Comparison of ENCODE assay signal across 13 cellular contexts in genomic region chrX:72381439-72382198, GRCh38.
DNase-seq lines count a peak whose midpoint lies in the region; ATAC-seq, FAIRE-seq and TF ChIP-seq lines count a peak whose summit lies in the region.
"Had no signal": no experiment of that assay in that cellular context is flagged by ENCODE, and none has a peak within 500 bp of the region (broad histone marks: within the 10 kb centered on the region; RNA-seq: fewer than 3 reads in every experiment).

No MANE protein-coding gene starts in this region.

- no peaks in the 10 kb centered on the region for H3K4me1 Mint-ChIP-seq in glutamatergic neuron (ENCODE audit: low read depth, unreplicated experiment)

- TF ChIP-seq POLR2A in K562 (conservative IDR thresholded peaks at IDR 0.05) = no peak

- no peaks in the 10 kb centered on the region for H3K9me1 ChIP-seq in K562 (ENCODE audit: control insufficient read depth, insufficient read depth, low read length)

- H2AFZ ChIP-seq in K562 (ENCODE audit: low read depth, low read length) (no peak overlapping the region), GM23248 (no peak overlapping the region)

- no peaks in the 10 kb centered on the region for H3K36me3 ChIP-seq in BLaER1
- H3K36me3 ChIP-seq in K562 (ENCODE audit: control insufficient read depth, insufficient read depth, low read length) = no peaks in the 10 kb centered on the region
- H3K36me3 ChIP-seq in left lung = no peaks in the 10 kb centered on the region
- no peaks in the 10 kb centered on the region for H3K36me3 ChIP-seq in GM23248 (ENCODE audit: low read depth)

- H3K4me3 Mint-ChIP-seq in glutamatergic neuron (ENCODE audit: unreplicated experiment) = no peak overlapping the region
- H3K4me3 Mint-ChIP-seq: stimulated activated naive B cell treated with anti-CD40 and anti-IgM and Interleukin-4, amounts not matched to agents 10 μg/mL and 1 μg/mL and 100 μg/mL, for 72 hours had no signal

- H3K4me1 ChIP-seq in BLaER1 (peaks cover 22% of the 10 kb centered on the region), K562 (replicated peaks in 1 of 2; ENCODE audit: control insufficient read depth in 2 of 2, insufficient read depth in 2 of 2, low read length in 2 of 2) (no peaks in the 10 kb centered on the region; a peak in 1 of 5 replicates), left lung (peaks cover 0 to 6% of the 10 kb centered on the region in 2 donors), GM23248 (ENCODE audit: insufficient read depth) (no peaks in the 10 kb centered on the region)

- intact Hi-C loops in K562 (cut with micrococcal nuclease) = loop anchor here (10.0 kb wide), 1 partner anchor 137 kb away; no protein-coding TSS in a partner anchor
- intact Hi-C loops in left lung (cut with DNase I) = no loop called here

- H3K79me2 ChIP-seq in K562 (ENCODE audit: control insufficient read depth, insufficient read depth, low read length) (no peaks in the 10 kb centered on the region), GM23248 (ENCODE audit: insufficient read depth) (no peaks in the 10 kb centered on the region)

- CTCF ChIA-PET in K562 (lab: Yijun Ruan, JAX; ENCODE audit: low intra/inter-chr PET ratio) = no interaction called here

- ATAC-seq in K562 = no peak
- ATAC-seq in left lung = peak; percentile 88
- no peak for ATAC-seq in GM18861 (IDR thresholded peaks at IDR 0.05; ENCODE audit: unreplicated experiment)
- ATAC-seq: stimulated activated naive B cell treated with anti-CD40 and anti-IgM and Interleukin-4, amounts not matched to agents 10 μg/mL and 1 μg/mL and 100 μg/mL, for 72 hours had no signal

- no peaks in the 10 kb centered on the region for H3K9me3 ChIP-seq in BLaER1
- H3K9me3 ChIP-seq in K562 (replicated peaks; ENCODE audit: control insufficient read depth, insufficient read depth, low read depth, low read length) = no peaks in the 10 kb centered on the region
- no peaks in the 10 kb centered on the region for H3K9me3 ChIP-seq in left lung
- no peaks in the 10 kb centered on the region for H3K9me3 ChIP-seq in GM23248 (ENCODE audit: low read depth)

- no peak overlapping the region for H3K27ac ChIP-seq in BLaER1
- H3K27ac ChIP-seq in K562 (ENCODE audit: extremely low read depth, low read depth, low read length) = no peak overlapping the region
- H3K27ac ChIP-seq in left lung = peak overlapping the region; percentile 9 to 33
- H3K27ac ChIP-seq in GM23248 = no peak overlapping the region

- no peak for TF ChIP-seq RAD21 in K562 (CRISPR knock-in tag; conservative IDR thresholded peaks at IDR 0.05 in 1 of 2, IDR thresholded peaks at IDR 0.05 in 1 of 2)

- peak; percentile 38; the same call in 1 of the 2 replicates for TF ChIP-seq EP300 in K562 (IDR thresholded peaks at IDR 0.05; ENCODE audit: low read length)

- H4K20me1 ChIP-seq in BLaER1 (0 out of 2 replicates have a peak, but pooled peaks cover 4% of the 10 kb centered on the region), K562 (replicated peaks; ENCODE audit: control insufficient read depth, insufficient read depth, low read length) (no peaks in the 10 kb centered on the region), GM23248 (ENCODE audit: insufficient read depth) (no peaks in the 10 kb centered on the region)

- H3K4me3 ChIP-seq in BLaER1 = no peak overlapping the region
- no peak overlapping the region for H3K4me3 ChIP-seq in K562
- H3K4me3 ChIP-seq in left lung = no peak overlapping the region
- H3K4me3 ChIP-seq in GM23248 = no peak overlapping the region

- in situ Hi-C loops in KBM-7 (cut with MboI; ENCODE audit: low pct_unique_long_range_greater_than_20kb, low sequenced_read_pairs) (no loop called here), K562 (cut with MboI) (no loop called here), GM23248 (cut with MboI) (no loop called here)

- no TSS peak for BruUV-seq in K562 (replicated peaks; lab: Mats Ljungman, UMichigan)

- H3K27me3 ChIP-seq in BLaER1 (peaks cover 31% of the 10 kb centered on the region; the same call in 1 of the 2 replicates), K562 (ENCODE audit: control insufficient read depth in 2 of 2, insufficient read depth in 2 of 2, low read length in 2 of 2) (no peaks in the 10 kb centered on the region), left lung (peaks cover 0 to 8% of the 10 kb centered on the region in 2 donors), GM23248 (replicated peaks; ENCODE audit: insufficient read depth) (no peaks in the 10 kb centered on the region)

- no peaks in the 10 kb centered on the region for H3K9me3 Mint-ChIP-seq in glutamatergic neuron (ENCODE audit: unreplicated experiment)
- H3K9me3 Mint-ChIP-seq: stimulated activated naive B cell treated with anti-CD40 and anti-IgM and Interleukin-4, amounts not matched to agents 10 μg/mL and 1 μg/mL and 100 μg/mL, for 72 hours had no signal

- no peak overlapping the region for H3K9ac ChIP-seq in BLaER1
- H3K9ac ChIP-seq in K562 (ENCODE audit: insufficient read depth in 1 of 2, low read depth in 2 of 2, low read length in 2 of 2) = no peak overlapping the region
- no peak overlapping the region for H3K9ac ChIP-seq in GM23248

- POLR2A ChIA-PET in K562 (lab: Yijun Ruan, JAX) = interaction anchor here (0.7 kb wide), 1 partner anchor 1877 kb away, joined by 4 read pairs; no protein-coding TSS in a partner anchor

- H3K36me3 Mint-ChIP-seq in glutamatergic neuron (ENCODE audit: unreplicated experiment) = no peaks in the 10 kb centered on the region
- H3K36me3 Mint-ChIP-seq: stimulated activated naive B cell treated with anti-CD40 and anti-IgM and Interleukin-4, amounts not matched to agents 10 μg/mL and 1 μg/mL and 100 μg/mL, for 72 hours had no signal

- no peaks in the 10 kb centered on the region for H3K9me2 ChIP-seq in GM23248 (ENCODE audit: insufficient read depth)

- no peak overlapping the region for H3K27ac Mint-ChIP-seq in glutamatergic neuron (ENCODE audit: unreplicated experiment)
- H3K27ac Mint-ChIP-seq: stimulated activated naive B cell treated with anti-CD40 and anti-IgM and Interleukin-4, amounts not matched to agents 10 μg/mL and 1 μg/mL and 100 μg/mL, for 72 hours had no signal

- DNase-seq in KBM-7 = peak; percentile 25
- DNase-seq in K562 (ENCODE audit: extremely low read depth in 1 of 4, low spot score in 3 of 4) = no peak
- no peak for DNase-seq in left lung
- no peak for DNase-seq in glutamatergic neuron
- DNase-seq in GM23248 = no peak
- no peak for DNase-seq in stimulated activated CD4-positive, alpha-beta T cell treated with anti-CD3 and anti-CD28 coated beads, Interleukin-4, amount 100 ng/mL, for 4 hours
- DNase-seq: cortex of kidney; HCEC 1CT; NCI-H1694; stimulated activated CD4-positive, alpha-beta T cell treated with anti-CD3 and anti-CD28 coated beads, Interleukin-1b, Interleukin-23, amount 100 ng/mL, for 48 hours; stimulated activated naive B cell treated with anti-CD40 and anti-IgM and Interleukin-4, amounts not matched to agents 10 μg/mL and 1 μg/mL and 100 μg/mL, for 72 hours had no signal

- 43% methylated on average over 2 of the region's 2 CpGs for WGBS in K562 (ENCODE audit: insufficient coverage, low coverage, missing lambda C conversion rate)
- 35 to 39% methylated on average over 2 of the region's 2 CpGs for WGBS in GM23248 (ENCODE audit: low coverage in 1 of 2, low lambda C conversion rate in 2 of 2, missing lambda C conversion rate in 2 of 2), 2 experiments

- H3K27me3 Mint-ChIP-seq in glutamatergic neuron (ENCODE audit: unreplicated experiment) = no peaks in the 10 kb centered on the region
- H3K27me3 Mint-ChIP-seq: stimulated activated naive B cell treated with anti-CD40 and anti-IgM and Interleukin-4, amounts not matched to agents 10 μg/mL and 1 μg/mL and 100 μg/mL, for 72 hours had no signal

- TF ChIP-seq CTCF in K562 (IDR thresholded peaks at IDR 0.05 in 2 of 3, conservative IDR thresholded peaks at IDR 0.05 in 1 of 3; ENCODE audit: insufficient read depth in 2 of 3, low read depth in 1 of 3, low read length in 3 of 3) (no peak), left lung (IDR thresholded peaks at IDR 0.05) (no peak), glutamatergic neuron (IDR thresholded peaks at IDR 0.05; ENCODE audit: partially characterized antibody, unreplicated experiment) (no peak)

- H3K4me2 ChIP-seq in BLaER1 = peak overlapping the region; percentile 55
- H3K4me2 ChIP-seq in K562 (ENCODE audit: insufficient read depth, low read length) = no peak overlapping the region
- no peak overlapping the region for H3K4me2 ChIP-seq in GM23248 (ENCODE audit: unreplicated experiment)

- no peaks in the 10 kb centered on the region for H3F3A ChIP-seq in GM23248 (ENCODE audit: insufficient read depth)

- peak; percentile 44 for FAIRE-seq in K562 (lab: Jason Lieb, UNC)

TF ChIP-seq in K562, 482 proteins besides CTCF, POLR2A, EP300 and RAD21 (continues in another document):
- peak; percentile 44; the same call in 1 of the 2 replicates for TF ChIP-seq PBX2 (CRISPR knock-in tag; IDR thresholded peaks at IDR 0.05; ENCODE audit: low read depth)
- TF ChIP-seq PBX2 (tag; conservative IDR thresholded peaks at IDR 0.05; ENCODE audit: low read depth) = peak; percentile 98
- TF ChIP-seq PHB2 (IDR thresholded peaks at IDR 0.05; ENCODE audit: low read depth) = no peak
- no peak for TF ChIP-seq ZKSCAN8 (CRISPR knock-in tag; IDR thresholded peaks at IDR 0.05)
- no peak for TF ChIP-seq TAL1 (IDR thresholded peaks at IDR 0.05)
- TF ChIP-seq XRCC4 (IDR thresholded peaks at IDR 0.05; ENCODE audit: extremely low read depth, insufficient read depth, insufficient read length) = no peak
- TF ChIP-seq MAX (CRISPR knock-in tag; IDR thresholded peaks at IDR 0.05) = no peak
- no peak for TF ChIP-seq PTTG1 (tag; IDR thresholded peaks at IDR 0.05; ENCODE audit: low read depth)
- no peak for TF ChIP-seq ZNF77 (CRISPR knock-in tag; IDR thresholded peaks at IDR 0.05)

Comparison
In these comparisons a context has a peak if more than half of its experiments do, and no peak if none do; other contexts are left out.
1. H3K27ac ChIP-seq: peak in left lung (2 of 2); none in BLaER1 (single experiment), K562 (single experiment) and GM23248 (single experiment).